ENCODE assay signal across 10 cellular contexts in genomic region chr2:120914839-120915521, GRCh38.
DNase-seq lines count a peak whose midpoint lies in the region; TF ChIP-seq lines count a peak whose summit lies in the region.
"Had no signal": no experiment of that assay in that cellular context is flagged by ENCODE, and none has a peak within 500 bp of the region (broad histone marks: within the 10 kb centered on the region; RNA-seq: fewer than 3 reads in every experiment).

No MANE protein-coding gene starts in this region.

- H3K9me3 Mint-ChIP-seq in CD8-positive, alpha-beta memory T cell, result no peaks in the 10 kb centered on the region
- H3K9me3 Mint-ChIP-seq: activated CD4-positive, alpha-beta memory T cell treated with anti-CD3 and anti-CD28 coated beads for 36 hours; IgD-negative memory B cell had no signal

- H3K27ac Mint-ChIP-seq in CD8-positive, alpha-beta memory T cell, result no peak overlapping the region
- H3K27ac Mint-ChIP-seq: activated CD4-positive, alpha-beta memory T cell treated with anti-CD3 and anti-CD28 coated beads for 36 hours had no signal

- H3K4me3 ChIP-seq in breast epithelium (no peak overlapping the region), thyroid gland (replicated peaks in 1 of 3) (no peak overlapping the region)
- no peak overlapping the region for H3K4me3 ChIP-seq in CD8-positive, alpha-beta memory T cell (ENCODE audit: low read length)

- DNase-seq in HS-5 (ENCODE audit: low read depth) (peak; percentile 90), breast epithelium (ENCODE audit: low spot score in 2 of 2) (peak in 1 of 2 donors; percentile 56), iris pigment epithelial cell (ENCODE audit: low read depth) (peak; percentile 90), thyroid gland (peak; percentile 52 to 65), NCI-H2107 treated with DMSO at 0.1 percent for 48 hours (lab: John Stamatoyannopoulos, UW; ENCODE audit: unreplicated experiment) (no peak), DMS 273 treated with DMSO at 0.1 percent for 48 hours (lab: John Stamatoyannopoulos, UW) (no peak)
- DNase-seq in activated naive CD4-positive, alpha-beta T cell (lab: John Stamatoyannopoulos, UW), result no peak
- DNase-seq in CD8-positive, alpha-beta memory T cell, result no peak
- DNase-seq: activated CD4-positive, alpha-beta memory T cell treated with anti-CD3 and anti-CD28 coated beads for 36 hours had no signal

- intact Hi-C loops in breast epithelium (cut with DNase I; ENCODE audit: low total_unique reads) (loop anchor here (2.0 kb wide), 1 partner anchor 16 kb away; no protein-coding TSS in a partner anchor), thyroid gland (cut with DNase I) (no loop called here)

- TF ChIP-seq CTCF in breast epithelium (IDR thresholded peaks at IDR 0.05) (no peak), thyroid gland (IDR thresholded peaks at IDR 0.05) (no peak)

- H3K27me3 Mint-ChIP-seq in CD8-positive, alpha-beta memory T cell, result no peaks in the 10 kb centered on the region
- H3K27me3 Mint-ChIP-seq: activated CD4-positive, alpha-beta memory T cell treated with anti-CD3 and anti-CD28 coated beads for 36 hours had no signal

- WGBS in thyroid gland, 2 donors, result 31 to 45% methylated on average over 9 to 13 of the region's 17 CpGs

- CTCF ChIA-PET in CD8-positive, alpha-beta memory T cell (lab: Charles Lee), result no interaction called here

- H3K36me3 Mint-ChIP-seq in CD8-positive, alpha-beta memory T cell, result no peaks in the 10 kb centered on the region
- H3K36me3 Mint-ChIP-seq: activated CD4-positive, alpha-beta memory T cell treated with anti-CD3 and anti-CD28 coated beads for 36 hours had no signal

- POLR2A ChIA-PET in CD8-positive, alpha-beta memory T cell (lab: Charles Lee), result no interaction called here

- peaks cover 0 to 10% of the 10 kb centered on the region in 2 donors for H3K4me1 ChIP-seq in breast epithelium
- H3K4me1 ChIP-seq in thyroid gland, result peaks cover 9 to 15% of the 10 kb centered on the region in 2 donors
- no peaks in the 10 kb centered on the region for H3K4me1 ChIP-seq in CD8-positive, alpha-beta memory T cell (ENCODE audit: insufficient read depth, low read length)

- H3K36me3 ChIP-seq in breast epithelium, result no peaks in the 10 kb centered on the region
- H3K36me3 ChIP-seq in thyroid gland, result no peaks in the 10 kb centered on the region
- no peaks in the 10 kb centered on the region for H3K36me3 ChIP-seq in CD8-positive, alpha-beta memory T cell (ENCODE audit: insufficient read depth, low read length)

- no peaks in the 10 kb centered on the region for H3K27me3 ChIP-seq in breast epithelium
- H3K27me3 ChIP-seq in thyroid gland, result no peaks in the 10 kb centered on the region
- no peaks in the 10 kb centered on the region for H3K27me3 ChIP-seq in CD8-positive, alpha-beta memory T cell (ENCODE audit: insufficient read depth, low read length, poor library complexity, severe bottlenecking)

- no peaks in the 10 kb centered on the region for H3K4me1 Mint-ChIP-seq in CD8-positive, alpha-beta memory T cell
- H3K4me1 Mint-ChIP-seq: IgD-negative memory B cell had no signal

- TF ChIP-seq POLR2A in breast epithelium (IDR thresholded peaks at IDR 0.05) (no peak), thyroid gland (IDR thresholded peaks at IDR 0.05) (no peak)

- H3K9me3 ChIP-seq in breast epithelium, result no peaks in the 10 kb centered on the region
- H3K9me3 ChIP-seq in thyroid gland, result no peaks in the 10 kb centered on the region
- no peaks in the 10 kb centered on the region for H3K9me3 ChIP-seq in CD8-positive, alpha-beta memory T cell (ENCODE audit: low read length)

- peak overlapping the region; percentile 37 to 45 for H3K27ac ChIP-seq in breast epithelium
- peak overlapping the region in 1 of 3 donors; percentile 24 for H3K27ac ChIP-seq in thyroid gland
- no peak overlapping the region for H3K27ac ChIP-seq in CD8-positive, alpha-beta memory T cell (ENCODE audit: low read depth, low read length)

- no peak overlapping the region for H3K4me3 Mint-ChIP-seq in CD8-positive, alpha-beta memory T cell
- H3K4me3 Mint-ChIP-seq: activated CD4-positive, alpha-beta memory T cell treated with anti-CD3 and anti-CD28 coated beads for 36 hours; IgD-negative memory B cell had no signal

Comparison
In these comparisons a context has a peak if more than half of its experiments do, and no peak if none do; other contexts are left out.
1. DNase-seq: peak in HS-5 (single experiment), iris pigment epithelial cell (single experiment) and thyroid gland (2 of 2); none in NCI-H2107 treated with DMSO at 0.1 percent for 48 hours (single experiment), DMS 273 treated with DMSO at 0.1 percent for 48 hours (single experiment), activated naive CD4-positive, alpha-beta T cell (0 of 4) and CD8-positive, alpha-beta memory T cell (0 of 5).